ENCODE assay signal across 8 cellular contexts in the genomic region with DNA sequence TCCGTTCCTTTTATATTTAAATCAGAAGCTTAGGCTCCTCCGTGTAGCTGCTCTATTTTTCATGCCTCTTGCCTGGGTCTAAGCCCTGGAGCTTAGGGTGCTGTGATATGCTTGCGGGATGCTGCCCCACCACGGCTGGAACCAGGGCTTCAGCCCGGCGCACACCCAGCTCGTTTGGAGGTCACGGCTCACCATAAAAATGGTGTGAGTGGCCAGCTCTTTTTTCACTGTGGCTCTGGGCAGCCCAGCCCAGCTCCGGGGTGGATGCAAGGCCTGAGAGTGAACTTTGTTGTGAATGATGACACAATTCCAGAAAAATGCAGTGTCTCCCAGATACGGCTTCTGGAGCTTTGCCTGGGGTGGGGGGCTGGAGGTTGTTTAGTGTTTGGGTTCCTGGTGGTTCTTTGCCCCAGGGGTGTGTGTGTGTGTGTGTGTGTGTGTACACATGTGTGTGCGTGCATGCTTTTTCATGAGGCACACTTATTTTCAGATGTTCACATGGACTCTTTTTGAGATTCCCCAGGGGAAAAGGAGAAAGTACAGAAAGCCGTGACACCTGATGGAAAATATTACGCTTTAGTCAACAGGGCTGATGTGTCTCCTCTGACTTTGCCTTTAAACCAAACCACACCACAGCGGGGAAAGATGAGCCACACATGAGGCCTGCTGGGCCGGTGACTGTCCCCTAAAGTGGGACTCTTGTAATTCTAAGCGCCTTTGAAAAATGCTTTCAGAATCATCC. TPM values are rescaled to one million over a fixed set of nuclear protein-coding genes. Genes with fewer than 3 reads are reported as not detected.
DNase-seq lines count a peak whose midpoint lies in the region; ATAC-seq and TF ChIP-seq lines count a peak whose summit lies in the region.

No MANE protein-coding gene starts in this region.

- no peaks in the 10 kb centered on the region for H3K36me3 ChIP-seq in left lung

- BruUV-seq in MCF 10A (replicated peaks; lab: Mats Ljungman, UMichigan), result no TSS peak

- H3K9me3 ChIP-seq in left lung, result no peaks in the 10 kb centered on the region

- intact Hi-C loops in MCF 10A (cut with micrococcal nuclease) (loop anchor here (5.0 kb wide), 1 partner anchor 46 kb away; a partner anchor contains a TSS), left lung (cut with DNase I) (no loop called here)

- peaks cover 25% of the 10 kb centered on the region for H3K4me1 Mint-ChIP-seq in MCF 10A (ENCODE audit: insufficient read depth, unreplicated experiment)

- peak; percentile 95 for DNase-seq in AG10803 (ENCODE audit: low read depth)
- DNase-seq in NCI-H460 (ENCODE audit: extremely low read depth, low read depth), result peak; percentile 12
- DNase-seq in MCF 10A (ENCODE audit: unreplicated experiment), result peak; percentile 72
- DNase-seq in left lung, result peak in 1 of 2 donors; percentile 70
- peak; percentile 38 to 53 for DNase-seq in stimulated activated CD4-positive, alpha-beta T cell treated with anti-CD3 and anti-CD28 coated beads, Interleukin-2, amount 100 ng/mL, for 48 hours
- DNase-seq in GM19238 (ENCODE audit: insufficient read length, low spot score), result no peak

- H3K9me3 Mint-ChIP-seq in MCF 10A (ENCODE audit: unreplicated experiment), result no peaks in the 10 kb centered on the region

- H3K27me3 ChIP-seq in left lung, result no peaks in the 10 kb centered on the region

- TF ChIP-seq CTCF in AG10803 (conservative IDR thresholded peaks at IDR 0.05; ENCODE audit: low read length) (peak; percentile 34), MCF 10A (IDR thresholded peaks at IDR 0.05; ENCODE audit: unreplicated experiment) (no peak), left lung (IDR thresholded peaks at IDR 0.05) (no peak)

- ATAC-seq in left lung (peak; percentile 64), HG02642 (IDR thresholded peaks at IDR 0.05; ENCODE audit: poor library complexity, unreplicated experiment) (no peak), HG03432 (IDR thresholded peaks at IDR 0.05; ENCODE audit: unreplicated experiment) (no peak)

- H3K4me3 ChIP-seq in AG10803 (ENCODE audit: low read length) (0 out of 2 replicates have a peak overlapping the region, but pooled peaks have one; percentile 22), left lung (no peak overlapping the region)

- peak overlapping the region; percentile 50 to 78 for H3K27ac ChIP-seq in left lung

- peaks cover 7% of the 10 kb centered on the region for H3K36me3 Mint-ChIP-seq in MCF 10A (ENCODE audit: insufficient read depth, unreplicated experiment)

- CTCF ChIA-PET in MCF 10A (lab: Yijun Ruan, JAX), result interaction anchor here (0.7 to 0.9 kb wide), 4 partner anchors 18 to 191 kb away, joined by 3 to 6 read pairs (median 3); no protein-coding TSS in a partner anchor

- no peaks in the 10 kb centered on the region for H3K27me3 Mint-ChIP-seq in MCF 10A (ENCODE audit: insufficient read depth, unreplicated experiment)

- peak overlapping the region; percentile 89 for H3K27ac Mint-ChIP-seq in MCF 10A (ENCODE audit: low read depth, unreplicated experiment)

- POLR2A ChIA-PET in MCF 10A (lab: Yijun Ruan, JAX), result interaction anchor here (0.6 to 1.1 kb wide), 6 partner anchors 9 to 620 kb away, joined by 3 to 7 read pairs (median 3); no protein-coding TSS in a partner anchor

- peak overlapping the region; percentile 50 for H3K4me3 Mint-ChIP-seq in MCF 10A (ENCODE audit: unreplicated experiment)

- peaks cover 39 to 49% of the 10 kb centered on the region in 2 donors for H3K4me1 ChIP-seq in left lung

RNA-seq across cellular contexts. Expression of a gene that starts 46.2 kb away (rescaled TPM):
- 0.40 and 0.79 TPM in 2 replicates for total RNA-seq in NCI-H460 (2014; rRNA removed; shearing (Covaris generic))
- 0.21 and 0.84 TPM in 2 replicates for polyA plus RNA-seq in NCI-H460 (2014; cell fraction: nucleus; rRNA removed)
- total RNA-seq in MCF 10A (2022) (0.82 and 1.2 TPM in 2 replicates), left lung (10 to 100 TPM; 34.6 to 39.2 TPM)

Comparison
In these comparisons a context has a peak if more than half of its experiments do, and no peak if none do; other contexts are left out.
1. RNA of a gene that starts 46.2 kb away (total RNA-seq): 34.6 to 39.2 TPM in left lung; 0.82 to 1.2 TPM in MCF 10A and 0.40 to 0.79 TPM in NCI-H460; every median in the first group is over 10 times any median in the second.